In genomic region chr5:40446910-40447309, GRCh38 we compare ENCODE assay signal across 12 cellular contexts.
DNase-seq lines count a peak whose midpoint lies in the region; ATAC-seq, FAIRE-seq and TF ChIP-seq lines count a peak whose summit lies in the region.
"Had no signal": no experiment of that assay in that cellular context is flagged by ENCODE, and none has a peak within 500 bp of the region (broad histone marks: within the 10 kb centered on the region; RNA-seq: fewer than 3 reads in every experiment).

No MANE protein-coding gene starts in this region.

- no peaks in the 10 kb centered on the region for H3K36me3 Mint-ChIP-seq in MCF 10A (ENCODE audit: insufficient read depth, unreplicated experiment)
- H3K36me3 Mint-ChIP-seq: neural progenitor cell had no signal

- DNase-seq in MCF 10A (ENCODE audit: unreplicated experiment): peak; percentile 85
- no peak for DNase-seq in breast epithelium (ENCODE audit: low spot score in 2 of 2)
- peak; percentile 29 to 45 for DNase-seq in SJCRH30
- peak; percentile 50 for DNase-seq in fibroblast of the conjunctiva (ENCODE audit: low read depth)
- DNase-seq in urothelium cell line (ENCODE audit: low spot score): peak; percentile 73
- DNase-seq in GM13976 (ENCODE audit: low spot score): no peak
- no peak for DNase-seq in GM10266 (ENCODE audit: extremely low spot score)
- DNase-seq: C1 segment of cervical spinal cord, NCI-H345 had no signal

- H3K4me3 ChIP-seq in breast epithelium (no peak overlapping the region), SJCRH30 (no peak overlapping the region)
- H3K4me3 ChIP-seq: HAP-1, neural progenitor cell had no signal

- in situ Hi-C loops in GM13976 (cut with MboI; ENCODE audit: low sequenced_read_pairs, unreplicated experiment): no loop called here

- no peaks in the 10 kb centered on the region for H3K4me1 ChIP-seq in breast epithelium
- H3K4me1 ChIP-seq in SJCRH30: 0 out of 2 replicates have a peak, but pooled peaks cover 7% of the 10 kb centered on the region
- H3K4me1 ChIP-seq: HAP-1, neural progenitor cell had no signal

- H3K36me3 ChIP-seq in breast epithelium (no peaks in the 10 kb centered on the region), SJCRH30 (no peaks in the 10 kb centered on the region)
- H3K36me3 ChIP-seq: HAP-1, neural progenitor cell had no signal

- H3K27me3 Mint-ChIP-seq in MCF 10A (ENCODE audit: insufficient read depth, unreplicated experiment): no peaks in the 10 kb centered on the region

- POLR2A ChIA-PET in MCF 10A (lab: Yijun Ruan, JAX): no interaction called here

- H3K27ac Mint-ChIP-seq in MCF 10A (ENCODE audit: low read depth, unreplicated experiment): no peak overlapping the region
- H3K27ac Mint-ChIP-seq: neural progenitor cell had no signal

- BruUV-seq in MCF 10A (replicated peaks; lab: Mats Ljungman, UMichigan): no TSS peak

- H3K9me3 Mint-ChIP-seq in MCF 10A (ENCODE audit: unreplicated experiment): no peaks in the 10 kb centered on the region

- no peaks in the 10 kb centered on the region for H3K4me1 Mint-ChIP-seq in MCF 10A (ENCODE audit: insufficient read depth, unreplicated experiment)
- H3K4me1 Mint-ChIP-seq: neural progenitor cell had no signal

- H3K4me3 Mint-ChIP-seq in MCF 10A (ENCODE audit: unreplicated experiment): no peak overlapping the region
- H3K4me3 Mint-ChIP-seq: neural progenitor cell had no signal

- no peak for TF ChIP-seq CTCF in MCF 10A (IDR thresholded peaks at IDR 0.05; ENCODE audit: unreplicated experiment)
- no peak for TF ChIP-seq CTCF in breast epithelium (IDR thresholded peaks at IDR 0.05)
- TF ChIP-seq CTCF in GM13976 (IDR thresholded peaks at IDR 0.05; ENCODE audit: borderline replicate concordance, control extremely low read depth, extremely low read depth, insufficient read depth, missing control alignments): no peak
- TF ChIP-seq CTCF in GM10266 (IDR thresholded peaks at IDR 0.05; ENCODE audit: control insufficient read depth, insufficient read depth, low read depth, missing control alignments): no peak

- H3K27me3 ChIP-seq in breast epithelium: no peaks in the 10 kb centered on the region
- no peaks in the 10 kb centered on the region for H3K27me3 ChIP-seq in SJCRH30
- H3K27me3 ChIP-seq: neural progenitor cell had no signal

- intact Hi-C loops in MCF 10A (cut with micrococcal nuclease): no loop called here
- intact Hi-C loops in breast epithelium (cut with DNase I; ENCODE audit: low total_unique reads): no loop called here

- no peak for FAIRE-seq in urothelium cell line (lab: Jason Lieb, UNC)

- H3K27ac ChIP-seq in breast epithelium: no peak overlapping the region
- H3K27ac ChIP-seq in SJCRH30: no peak overlapping the region
- H3K27ac ChIP-seq: neural progenitor cell had no signal

- TF ChIP-seq POLR2A in breast epithelium (IDR thresholded peaks at IDR 0.05): no peak

- no peak for ATAC-seq in GM18868 (IDR thresholded peaks at IDR 0.05; ENCODE audit: unreplicated experiment)

- CTCF ChIA-PET in MCF 10A (lab: Yijun Ruan, JAX): no interaction called here

- H3K9me3 ChIP-seq in breast epithelium (peaks cover 0 to 15% of the 10 kb centered on the region in 2 donors), SJCRH30 (replicated peaks) (peaks cover 6% of the 10 kb centered on the region; the same call in 1 of the 2 replicates)
- H3K9me3 ChIP-seq: HAP-1 had no signal

Comparison
In these comparisons a context has a peak if more than half of its experiments do, and no peak if none do; other contexts are left out.
1. DNase-seq: peak in MCF 10A (single experiment), SJCRH30 (2 of 2), fibroblast of the conjunctiva (single experiment) and urothelium cell line (single experiment); none in breast epithelium (0 of 2), GM13976 (single experiment) and GM10266 (single experiment).